In genomic region chr9:100030548-100030947, GRCh38 we compare ENCODE assay signal across 1 cellular context.
TF ChIP-seq lines count a peak whose summit lies in the region.

No MANE protein-coding gene starts in this region.

TF ChIP-seq in SK-N-SH treated with all-trans-retinoic acid at 6 μM for 48 hours, 23 proteins besides CTCF, POLR2A, EP300 and RAD21 (continued from another document):
- TF ChIP-seq TSHZ2 (CRISPR knock-in tag; IDR thresholded peaks at IDR 0.05), result no peak
- no peak for TF ChIP-seq SNAI2 (CRISPR knock-in tag; IDR thresholded peaks at IDR 0.05)
- TF ChIP-seq, protein P1, sequence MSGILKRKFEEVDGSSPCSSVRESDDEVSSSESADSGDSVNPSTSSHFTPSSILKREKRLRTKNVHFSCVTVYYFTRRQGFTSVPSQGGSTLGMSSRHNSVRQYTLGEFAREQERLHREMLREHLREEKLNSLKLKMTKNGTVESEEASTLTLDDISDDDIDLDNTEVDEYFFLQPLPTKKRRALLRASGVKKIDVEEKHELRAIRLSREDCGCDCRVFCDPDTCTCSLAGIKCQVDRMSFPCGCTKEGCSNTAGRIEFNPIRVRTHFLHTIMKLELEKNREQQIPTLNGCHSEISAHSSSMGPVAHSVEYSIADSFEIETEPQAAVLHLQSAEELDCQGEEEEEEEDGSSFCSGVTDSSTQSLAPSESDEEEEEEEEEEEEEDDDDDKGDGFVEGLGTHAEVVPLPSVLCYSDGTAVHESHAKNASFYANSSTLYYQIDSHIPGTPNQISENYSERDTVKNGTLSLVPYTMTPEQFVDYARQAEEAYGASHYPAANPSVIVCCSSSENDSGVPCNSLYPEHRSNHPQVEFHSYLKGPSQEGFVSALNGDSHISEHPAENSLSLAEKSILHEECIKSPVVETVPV (CRISPR knock-in tag; IDR thresholded peaks at IDR 0.05), result no peak
- no peak for TF ChIP-seq RARB (CRISPR knock-in tag; IDR thresholded peaks at IDR 0.05)
